In genomic region chr3:187966636-187967035, GRCh38 we compare ENCODE assay signal across 19 cellular contexts.
DNase-seq lines count a peak whose midpoint lies in the region; ATAC-seq and TF ChIP-seq lines count a peak whose summit lies in the region.
"Had no signal": no experiment of that assay in that cellular context is flagged by ENCODE, and none has a peak within 500 bp of the region (broad histone marks: within the 10 kb centered on the region; RNA-seq: fewer than 3 reads in every experiment).

No MANE protein-coding gene starts in this region.

- no peaks in the 10 kb centered on the region for H3K9me3 Mint-ChIP-seq in MCF 10A (ENCODE audit: unreplicated experiment)
- H3K9me3 Mint-ChIP-seq: activated CD4-positive, alpha-beta memory T cell treated with anti-CD3 and anti-CD28 coated beads, Interleukin-2, amount 10 ng/mL, durations not matched to agents 7 days and 5 days; HFFc6; nephron progenitor cell; T-helper 1 cell treated with Interleukin-12 subunit alpha and Interleukin-12 subunit beta and Interleukin-4 antibody, amounts not matched to agents 30 μg/mL and 1 μg/mL, for 36 hours had no signal

- CTCF ChIA-PET in MCF 10A (lab: Yijun Ruan, JAX): interaction anchor here (0.6 kb wide), 1 partner anchor 14 kb away, joined by 3 read pairs; no protein-coding TSS in a partner anchor

- H4K20me1 ChIP-seq in hepatocyte (ENCODE audit: insufficient read depth, poor library complexity, severe bottlenecking): no peaks in the 10 kb centered on the region

- intact Hi-C loops in MCF 10A (cut with micrococcal nuclease): no loop called here
- intact Hi-C loops in breast epithelium (cut with DNase I; ENCODE audit: low total_unique reads): loop anchor here (5.0 kb wide), 1 partner anchor 1854 kb away; no protein-coding TSS in a partner anchor
- intact Hi-C loops in left ventricle myocardium superior (cut with micrococcal nuclease): no loop called here

- H3K27me3 ChIP-seq in breast epithelium (no peaks in the 10 kb centered on the region), thymus (ENCODE audit: control insufficient read depth, insufficient read depth) (no peaks in the 10 kb centered on the region), hepatocyte (no peaks in the 10 kb centered on the region)
- H3K27me3 ChIP-seq: SJCRH30, vagina had no signal

- no peaks in the 10 kb centered on the region for H3K79me2 ChIP-seq in hepatocyte

- BruUV-seq in MCF 10A (replicated peaks; lab: Mats Ljungman, UMichigan): no TSS peak

- 38% methylated on average over 4 of the region's 4 CpGs for WGBS in thymus
- WGBS in hepatocyte (ENCODE audit: low lambda C conversion rate, missing lambda C conversion rate): 93% methylated on average over 4 of the region's 4 CpGs

- no peak overlapping the region for H3K4me2 ChIP-seq in hepatocyte

- POLR2A ChIA-PET in MCF 10A (lab: Yijun Ruan, JAX): interaction anchor here (0.7 to 1.2 kb wide), 2 partner anchors 188 to 221 kb away, joined by 3 to 4 read pairs; partner anchors contain the start of gene BCL6

- H3K9me2 ChIP-seq in hepatocyte (replicated peaks; ENCODE audit: insufficient read depth): no peaks in the 10 kb centered on the region

- peak; percentile 39 for ATAC-seq in left ventricle myocardium superior
- no peak for ATAC-seq in HG02973 (IDR thresholded peaks at IDR 0.05; ENCODE audit: unreplicated experiment)

- H3K4me1 ChIP-seq in breast epithelium: no peaks in the 10 kb centered on the region
- H3K4me1 ChIP-seq in thymus (ENCODE audit: control insufficient read depth, insufficient read depth, low read length): peaks cover 57% of the 10 kb centered on the region
- peaks cover 7% of the 10 kb centered on the region for H3K4me1 ChIP-seq in hepatocyte (ENCODE audit: insufficient read depth)
- H3K4me1 ChIP-seq: SJCRH30 had no signal

- H3K36me3 ChIP-seq in breast epithelium (no peaks in the 10 kb centered on the region), thymus (ENCODE audit: control insufficient read depth, insufficient read depth) (no peaks in the 10 kb centered on the region), hepatocyte (replicated peaks; ENCODE audit: insufficient read depth, low read depth) (no peaks in the 10 kb centered on the region)
- H3K36me3 ChIP-seq: SJCRH30, vagina had no signal

- H3K36me3 Mint-ChIP-seq in MCF 10A (ENCODE audit: insufficient read depth, unreplicated experiment): no peaks in the 10 kb centered on the region

- no peak overlapping the region for H3K27ac Mint-ChIP-seq in MCF 10A (ENCODE audit: low read depth, unreplicated experiment)
- H3K27ac Mint-ChIP-seq: activated CD4-positive, alpha-beta memory T cell treated with anti-CD3 and anti-CD28 coated beads, Interleukin-2, amount 10 ng/mL, durations not matched to agents 7 days and 5 days; HFFc6; nephron progenitor cell; progenitor cell of endocrine pancreas; T-helper 1 cell treated with Interleukin-12 subunit alpha and Interleukin-12 subunit beta and Interleukin-4 antibody, amounts not matched to agents 30 μg/mL and 1 μg/mL, for 36 hours had no signal

- no peak for TF ChIP-seq POLR2A in breast epithelium (IDR thresholded peaks at IDR 0.05)

- H3K27me3 Mint-ChIP-seq in MCF 10A (ENCODE audit: insufficient read depth, unreplicated experiment): no peaks in the 10 kb centered on the region

- H2AFZ ChIP-seq in hepatocyte: no peak overlapping the region

- peak; percentile 31 for DNase-seq in MCF 10A (ENCODE audit: unreplicated experiment)
- no peak for DNase-seq in breast epithelium (ENCODE audit: low spot score in 2 of 2)
- DNase-seq in NCI-H1694 treated with DMSO at 0.1 percent for 48 hours (lab: John Stamatoyannopoulos, UW): peak; percentile 95
- no peak for DNase-seq in left ventricle myocardium superior
- no peak for DNase-seq in HT-29 (ENCODE audit: low spot score)
- no peak for DNase-seq in hepatocyte (ENCODE audit: low spot score)
- DNase-seq: activated CD4-positive, alpha-beta memory T cell treated with anti-CD3 and anti-CD28 coated beads, Interleukin-2, amount 10 ng/mL, durations not matched to agents 7 days and 5 days; central memory CD4-positive, alpha-beta T cell; erythroblast; foreskin melanocyte; HFFc6; NCI-H524; nephron progenitor cell; SJCRH30 had no signal

- H3K27ac ChIP-seq in breast epithelium (no peak overlapping the region), thymus (ENCODE audit: low read depth) (peak overlapping the region; percentile 75), hepatocyte (no peak overlapping the region)
- H3K27ac ChIP-seq: SJCRH30, vagina had no signal

- H3K9me3 ChIP-seq in breast epithelium: no peaks in the 10 kb centered on the region
- H3K9me3 ChIP-seq in thymus (ENCODE audit: control insufficient read depth): no peaks in the 10 kb centered on the region
- no peaks in the 10 kb centered on the region for H3K9me3 ChIP-seq in hepatocyte (ENCODE audit: low read depth)
- H3K9me3 ChIP-seq: SJCRH30, vagina had no signal

- TF ChIP-seq CTCF in MCF 10A (IDR thresholded peaks at IDR 0.05; ENCODE audit: unreplicated experiment): no peak
- TF ChIP-seq CTCF in breast epithelium (IDR thresholded peaks at IDR 0.05): no peak
- TF ChIP-seq CTCF in hepatocyte (IDR thresholded peaks at IDR 0.05; ENCODE audit: poor library complexity): no peak

- no peak overlapping the region for H3K4me3 Mint-ChIP-seq in MCF 10A (ENCODE audit: unreplicated experiment)
- H3K4me3 Mint-ChIP-seq: activated CD4-positive, alpha-beta memory T cell treated with anti-CD3 and anti-CD28 coated beads, Interleukin-2, amount 10 ng/mL, durations not matched to agents 7 days and 5 days; HFFc6; nephron progenitor cell; T-helper 1 cell treated with Interleukin-12 subunit alpha and Interleukin-12 subunit beta and Interleukin-4 antibody, amounts not matched to agents 30 μg/mL and 1 μg/mL, for 36 hours had no signal

- H3K4me3 ChIP-seq in breast epithelium (no peak overlapping the region), thymus (ENCODE audit: low read length) (no peak overlapping the region), hepatocyte (no peak overlapping the region)
- H3K4me3 ChIP-seq: SJCRH30, vagina had no signal

- H3K4me1 Mint-ChIP-seq in MCF 10A (ENCODE audit: insufficient read depth, unreplicated experiment): peaks cover 12% of the 10 kb centered on the region

Comparison
In these comparisons a context has a peak if more than half of its experiments do, and no peak if none do; other contexts are left out.
1. DNase-seq: peak in MCF 10A (single experiment) and NCI-H1694 treated with DMSO at 0.1 percent for 48 hours (single experiment); none in breast epithelium (0 of 2), left ventricle myocardium superior (single experiment), HT-29 (single experiment) and hepatocyte (single experiment).